ENCODE assay signal across 18 cellular contexts in the genomic region with DNA sequence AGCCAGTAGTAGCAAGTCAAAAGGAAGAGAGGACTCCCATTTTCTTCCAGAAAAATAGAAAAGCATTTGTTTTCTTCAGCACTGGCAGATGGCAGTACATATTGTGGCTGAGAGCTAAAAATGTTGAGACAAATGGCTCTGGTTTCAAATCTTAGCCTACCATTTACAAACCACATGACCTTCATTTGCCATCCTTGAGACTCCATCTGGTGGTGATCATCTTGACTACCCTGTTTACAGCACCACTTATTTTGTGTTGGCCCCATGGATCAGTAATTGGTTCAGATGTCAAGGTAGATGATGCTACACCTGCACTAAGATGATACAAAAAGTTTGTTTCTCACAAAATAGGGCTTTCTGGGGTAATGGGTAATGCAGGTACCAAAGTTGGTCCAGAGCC.
DNase-seq lines count a peak whose midpoint lies in the region; ATAC-seq and TF ChIP-seq lines count a peak whose summit lies in the region.
"Had no signal": no experiment of that assay in that cellular context is flagged by ENCODE, and none has a peak within 500 bp of the region (broad histone marks: within the 10 kb centered on the region; RNA-seq: fewer than 3 reads in every experiment).

No MANE protein-coding gene starts in this region.

- no peak for ATAC-seq in HG03280 (IDR thresholded peaks at IDR 0.05; ENCODE audit: unreplicated experiment)

- H3K36me3 ChIP-seq in BE2C, result no peaks in the 10 kb centered on the region
- no peaks in the 10 kb centered on the region for H3K36me3 ChIP-seq in H7 (replicated peaks; ENCODE audit: control insufficient read depth, insufficient read depth, low read length)
- H3K36me3 ChIP-seq: adrenal gland, cardiac muscle cell, HAP-1, ovary, SJSA1 had no signal

- H3K4me1 ChIP-seq in BE2C, result no peaks in the 10 kb centered on the region
- H3K4me1 ChIP-seq: adrenal gland, HAP-1, SJSA1 had no signal

- H3K4me3 ChIP-seq in BE2C (ENCODE audit: low read depth, low read length), result no peak overlapping the region
- H3K4me3 ChIP-seq in H7 (ENCODE audit: insufficient read depth, low read depth, low read length), result no peak overlapping the region
- no peak overlapping the region for H3K4me3 ChIP-seq in foreskin fibroblast (ENCODE audit: low read depth in 1 of 2, low read length in 2 of 2)
- H3K4me3 ChIP-seq: adrenal gland, cardiac muscle cell, HAP-1, ovary, SJSA1 had no signal

- H3K27me3 ChIP-seq in BE2C (no peaks in the 10 kb centered on the region), H7 (ENCODE audit: control insufficient read depth, insufficient read depth, low read length) (no peaks in the 10 kb centered on the region)
- H3K27me3 ChIP-seq: adrenal gland, cardiac muscle cell, ovary, SJSA1 had no signal

- no peaks in the 10 kb centered on the region for H3K9me3 ChIP-seq in BE2C
- H3K9me3 ChIP-seq: adrenal gland, HAP-1, ovary, SJSA1 had no signal

- DNase-seq in BE2C (no peak), H7 (peak; percentile 1), RKO (ENCODE audit: low spot score) (peak; percentile 46), iPS DF 4.7 (ENCODE audit: extremely low read depth, low spot score) (peak; percentile 38), NCI-H345 (lab: John Stamatoyannopoulos, UW) (no peak), foreskin fibroblast (no peak)
- DNase-seq: activated CD4-positive, alpha-beta T cell treated with anti-CD3 and anti-CD28 coated beads for 48 hours; activated effector memory CD4-positive, alpha-beta T cell treated with Interleukin-2 at 50 U/mL for 16 hours; adrenal gland; effector CD4-positive, alpha-beta T cell; hypothalamus; KG1; ovary; stimulated activated CD4-positive, alpha-beta T cell treated with anti-CD3 and anti-CD28 coated beads, Interleukin-4, amount 100 ng/mL, for 1 hour had no signal

- TF ChIP-seq CTCF in BE2C (IDR thresholded peaks at IDR 0.05; ENCODE audit: low read depth, low read length) (peak; percentile 16; the same call in 1 of the 2 replicates), foreskin fibroblast (IDR thresholded peaks at IDR 0.05; ENCODE audit: low read depth, low read length) (no peak)

Comparison
In these comparisons a context has a peak if more than half of its experiments do, and no peak if none do; other contexts are left out.
1. DNase-seq: peak in H7 (single experiment), RKO (single experiment) and iPS DF 4.7 (single experiment); none in BE2C (single experiment), NCI-H345 (single experiment) and foreskin fibroblast (0 of 2).